Comparison of ENCODE assay signal across 40 cellular contexts in genomic region chr11:44049832-44050231, GRCh38. TPM values are rescaled to one million over a fixed set of nuclear protein-coding genes. Genes with fewer than 3 reads are reported as not detected.
"Had no signal": no experiment of that assay in that cellular context is flagged by ENCODE, and none has a peak within 500 bp of the region (broad histone marks: within the 10 kb centered on the region; RNA-seq: fewer than 3 reads in every experiment).

No MANE protein-coding gene starts in this region.

- H3K9me3 Mint-ChIP-seq: activated CD4-positive, alpha-beta memory T cell treated with anti-CD3 and anti-CD28 coated beads, Interleukin-2, amount 10 ng/mL, durations not matched to agents 7 days and 5 days; activated CD4-positive, alpha-beta T cell treated with anti-CD3 and anti-CD28 coated beads, Interleukin-2, amount 10 ng/mL, durations not matched to agents 7 days and 5 days; activated naive CD4-positive, alpha-beta T cell treated with anti-CD3 and anti-CD28 coated beads, Interleukin-2, amount 10 ng/mL, durations not matched to agents 7 days and 5 days; activated naive CD4-positive, alpha-beta T cell treated with anti-CD3 and anti-CD28 coated beads, Interleukin-2, amount 50 U/mL, for 24 hours; activated naive CD8-positive, alpha-beta T cell treated with anti-CD3 and anti-CD28 coated beads, Interleukin-2, amount 10 ng/mL, durations not matched to agents 7 days and 5 days; activated naive CD8-positive, alpha-beta T cell treated with anti-CD3 and anti-CD28 coated beads, Interleukin-2, amount 50 U/mL, for 24 hours; activated T-cell treated with anti-CD3 and anti-CD28 coated beads, Interleukin-2, amount 50 U/mL, for 24 hours; activated T-helper 2 cell treated with anti-CD3 and anti-CD28 coated beads, Interferon-gamma antibody, Interleukin-2, Interleukin-4, amounts not matched to agents 10 μg/mL and 5 μg/mL and 100 μg/mL, durations not matched to agents 14 hours and 24 hours and 36 hours; central memory CD8-positive, alpha-beta T cell; T-helper 1 cell treated with Interleukin-12 subunit alpha and Interleukin-12 subunit beta and Interleukin-4 antibody, amounts not matched to agents 30 μg/mL and 1 μg/mL, for 36 hours; T-helper 2 cell treated with Interferon-gamma antibody and Interleukin-4, amounts not matched to agents 5 μg/mL and 100 μg/mL, for 36 hours; WTC11 had no signal

- H3K36me3 Mint-ChIP-seq: activated CD8-positive, alpha-beta memory T cell treated with anti-CD3 and anti-CD28 coated beads, Interleukin-2, amount 10 ng/mL, durations not matched to agents 7 days and 5 days; activated naive CD4-positive, alpha-beta T cell treated with anti-CD3 and anti-CD28 coated beads, Interleukin-2, amount 10 ng/mL, durations not matched to agents 7 days and 5 days; activated naive CD4-positive, alpha-beta T cell treated with anti-CD3 and anti-CD28 coated beads, Interleukin-2, amount 50 U/mL, for 24 hours; activated naive CD8-positive, alpha-beta T cell; activated naive CD8-positive, alpha-beta T cell treated with anti-CD3 and anti-CD28 coated beads, Interleukin-2, amount 10 ng/mL, durations not matched to agents 7 days and 5 days; brain; WTC11 had no signal

- ATAC-seq: activated CD4-positive, alpha-beta T cell treated with anti-CD3 and anti-CD28 coated beads for 36 hours; activated CD4-positive, CD25-positive, alpha-beta regulatory T cell treated with anti-CD3 and anti-CD28 coated beads, Interleukin-2, amount 50 U/mL, for 24 hours; activated CD8-positive, alpha-beta memory T cell treated with anti-CD3 and anti-CD28 coated beads, Interleukin-2, amount 10 ng/mL, durations not matched to agents 7 days and 5 days; activated CD8-positive, alpha-beta T cell treated with anti-CD3 and anti-CD28 coated beads, Interleukin-2, amount 10 ng/mL, durations not matched to agents 7 days and 5 days; activated naive CD8-positive, alpha-beta T cell treated with anti-CD3 and anti-CD28 coated beads, Interleukin-2, amount 50 U/mL, for 24 hours; WTC11 had no signal

- DNase-seq: activated CD4-positive, alpha-beta memory T cell treated with anti-CD3 and anti-CD28 coated beads, Interleukin-2, amount 10 ng/mL, durations not matched to agents 7 days and 5 days; activated CD4-positive, alpha-beta T cell treated with anti-CD3 and anti-CD28 coated beads for 1 hour; activated CD4-positive, alpha-beta T cell treated with anti-CD3 and anti-CD28 coated beads for 36 hours; activated CD4-positive, alpha-beta T cell treated with anti-CD3 and anti-CD28 coated beads for 48 hours; activated CD4-positive, alpha-beta T cell treated with anti-CD3 and anti-CD28 coated beads, Interleukin-2, amount 10 ng/mL, durations not matched to agents 7 days and 5 days; activated CD4-positive, alpha-beta T cell treated with anti-CD3 and anti-CD28 coated beads, Interleukin-2, amount 50 U/mL, for 48 hours; activated CD4-positive, CD25-positive, alpha-beta regulatory T cell; activated CD8-positive, alpha-beta memory T cell treated with anti-CD3 and anti-CD28 coated beads for 24 hours; activated CD8-positive, alpha-beta memory T cell treated with anti-CD3 and anti-CD28 coated beads, Interleukin-2, amount 10 ng/mL, durations not matched to agents 7 days and 5 days; activated CD8-positive, alpha-beta memory T cell treated with anti-CD3 and anti-CD28 coated beads, Interleukin-2, amount 50 U/mL, for 48 hours; activated CD8-positive, alpha-beta T cell treated with anti-CD3 and anti-CD28 coated beads, Interleukin-2, amount 10 ng/mL, durations not matched to agents 7 days and 5 days; activated gamma-delta T cell; activated naive CD4-positive, alpha-beta T cell treated with anti-CD3 and anti-CD28 coated beads, Interleukin-2, amount 10 ng/mL, durations not matched to agents 7 days and 5 days; activated naive CD4-positive, alpha-beta T cell treated with Interleukin-2 at 50 U/mL for 16 hours; activated naive CD8-positive, alpha-beta T cell treated with anti-CD3 and anti-CD28 coated beads, Interleukin-2, amount 10 ng/mL, durations not matched to agents 7 days and 5 days; activated naive CD8-positive, alpha-beta T cell treated with anti-CD3 and anti-CD28 coated beads, Interleukin-2, amount 50 U/mL, for 24 hours; activated T-cell treated with anti-CD3 and anti-CD28 coated beads, Interleukin-2, amount 50 U/mL, for 24 hours; activated T-cell treated with anti-CD3 and anti-CD28 coated beads, Interleukin-2, amount 50 U/mL, for 48 hours; amygdala; anterior cingulate cortex; caudate nucleus; cerebellar nuclear complex; SW 1271; T-helper 1 cell; T-helper 2 cell; T-helper 9 cell had no signal

- H3K27ac Mint-ChIP-seq: activated CD4-positive, alpha-beta memory T cell treated with anti-CD3 and anti-CD28 coated beads, Interleukin-2, amount 10 ng/mL, durations not matched to agents 7 days and 5 days; activated CD4-positive, alpha-beta T cell treated with anti-CD3 and anti-CD28 coated beads for 36 hours; activated CD4-positive, alpha-beta T cell treated with anti-CD3 and anti-CD28 coated beads, Interleukin-2, amount 10 ng/mL, durations not matched to agents 7 days and 5 days; activated CD8-positive, alpha-beta memory T cell treated with anti-CD3 and anti-CD28 coated beads, Interleukin-2, amount 10 ng/mL, durations not matched to agents 7 days and 5 days; activated CD8-positive, alpha-beta T cell treated with anti-CD3 and anti-CD28 coated beads, Interleukin-2, amount 10 ng/mL, durations not matched to agents 7 days and 5 days; activated naive CD4-positive, alpha-beta T cell treated with anti-CD3 and anti-CD28 coated beads, Interleukin-2, amount 10 ng/mL, durations not matched to agents 7 days and 5 days; activated naive CD4-positive, alpha-beta T cell treated with anti-CD3 and anti-CD28 coated beads, Interleukin-2, amount 50 U/mL, for 24 hours; activated naive CD8-positive, alpha-beta T cell; activated naive CD8-positive, alpha-beta T cell treated with anti-CD3 and anti-CD28 coated beads, Interleukin-2, amount 10 ng/mL, durations not matched to agents 7 days and 5 days; activated naive CD8-positive, alpha-beta T cell treated with anti-CD3 and anti-CD28 coated beads, Interleukin-2, amount 50 U/mL, for 24 hours; activated T-cell treated with anti-CD3 and anti-CD28 coated beads, Interleukin-2, amount 50 U/mL, for 24 hours; activated T-helper 2 cell treated with anti-CD3 and anti-CD28 coated beads, Interferon-gamma antibody, Interleukin-2, Interleukin-4, amounts not matched to agents 10 μg/mL and 5 μg/mL and 100 μg/mL, durations not matched to agents 14 hours and 24 hours and 36 hours; brain; T-helper 1 cell treated with Interleukin-12 subunit alpha and Interleukin-12 subunit beta and Interleukin-4 antibody, amounts not matched to agents 30 μg/mL and 1 μg/mL, for 36 hours; T-helper 2 cell treated with Interferon-gamma antibody and Interleukin-4, amounts not matched to agents 5 μg/mL and 100 μg/mL, for 36 hours; WTC11 had no signal

- H3K4me3 Mint-ChIP-seq: activated CD4-positive, alpha-beta memory T cell treated with anti-CD3 and anti-CD28 coated beads, Interleukin-2, amount 10 ng/mL, durations not matched to agents 7 days and 5 days; activated CD4-positive, alpha-beta T cell treated with anti-CD3 and anti-CD28 coated beads for 36 hours; activated CD4-positive, alpha-beta T cell treated with anti-CD3 and anti-CD28 coated beads, Interleukin-2, amount 10 ng/mL, durations not matched to agents 7 days and 5 days; activated CD8-positive, alpha-beta memory T cell treated with anti-CD3 and anti-CD28 coated beads, Interleukin-2, amount 10 ng/mL, durations not matched to agents 7 days and 5 days; activated CD8-positive, alpha-beta T cell treated with anti-CD3 and anti-CD28 coated beads, Interleukin-2, amount 10 ng/mL, durations not matched to agents 7 days and 5 days; activated naive CD4-positive, alpha-beta T cell treated with anti-CD3 and anti-CD28 coated beads, Interleukin-2, amount 10 ng/mL, durations not matched to agents 7 days and 5 days; activated naive CD4-positive, alpha-beta T cell treated with anti-CD3 and anti-CD28 coated beads, Interleukin-2, amount 50 U/mL, for 24 hours; activated naive CD8-positive, alpha-beta T cell; activated naive CD8-positive, alpha-beta T cell treated with anti-CD3 and anti-CD28 coated beads, Interleukin-2, amount 10 ng/mL, durations not matched to agents 7 days and 5 days; activated naive CD8-positive, alpha-beta T cell treated with anti-CD3 and anti-CD28 coated beads, Interleukin-2, amount 50 U/mL, for 24 hours; activated T-cell treated with anti-CD3 and anti-CD28 coated beads, Interleukin-2, amount 50 U/mL, for 24 hours; brain; central memory CD8-positive, alpha-beta T cell; T-helper 1 cell treated with Interleukin-12 subunit alpha and Interleukin-12 subunit beta and Interleukin-4 antibody, amounts not matched to agents 30 μg/mL and 1 μg/mL, for 36 hours; T-helper 2 cell treated with Interferon-gamma antibody and Interleukin-4, amounts not matched to agents 5 μg/mL and 100 μg/mL, for 36 hours; WTC11 had no signal

- H3K4me3 ChIP-seq: ascending aorta, cardiac muscle cell had no signal

- H3K9me3 ChIP-seq: ascending aorta had no signal

- H3K4me1 Mint-ChIP-seq: activated CD4-positive, alpha-beta memory T cell treated with anti-CD3 and anti-CD28 coated beads, Interleukin-2, amount 10 ng/mL, durations not matched to agents 7 days and 5 days; activated CD4-positive, alpha-beta T cell treated with anti-CD3 and anti-CD28 coated beads for 36 hours; activated CD4-positive, alpha-beta T cell treated with anti-CD3 and anti-CD28 coated beads, Interleukin-2, amount 10 ng/mL, durations not matched to agents 7 days and 5 days; activated CD8-positive, alpha-beta memory T cell treated with anti-CD3 and anti-CD28 coated beads, Interleukin-2, amount 10 ng/mL, durations not matched to agents 7 days and 5 days; activated naive CD4-positive, alpha-beta T cell treated with anti-CD3 and anti-CD28 coated beads, Interleukin-2, amount 10 ng/mL, durations not matched to agents 7 days and 5 days; activated naive CD4-positive, alpha-beta T cell treated with anti-CD3 and anti-CD28 coated beads, Interleukin-2, amount 50 U/mL, for 24 hours; activated naive CD8-positive, alpha-beta T cell treated with anti-CD3 and anti-CD28 coated beads, Interleukin-2, amount 10 ng/mL, durations not matched to agents 7 days and 5 days; activated naive CD8-positive, alpha-beta T cell treated with anti-CD3 and anti-CD28 coated beads, Interleukin-2, amount 50 U/mL, for 24 hours; brain; central memory CD8-positive, alpha-beta T cell; WTC11 had no signal

- H3K36me3 ChIP-seq: ascending aorta, cardiac muscle cell, WERI-Rb-1 had no signal

- H3K27ac ChIP-seq: ascending aorta, cardiac muscle cell, WERI-Rb-1 had no signal

- H3K27me3 ChIP-seq: ascending aorta had no signal

- H3K27me3 Mint-ChIP-seq: activated CD4-positive, alpha-beta T cell treated with anti-CD3 and anti-CD28 coated beads, Interleukin-2, amount 10 ng/mL, durations not matched to agents 7 days and 5 days; activated naive CD4-positive, alpha-beta T cell treated with anti-CD3 and anti-CD28 coated beads, Interleukin-2, amount 50 U/mL, for 24 hours; activated naive CD8-positive, alpha-beta T cell treated with anti-CD3 and anti-CD28 coated beads, Interleukin-2, amount 10 ng/mL, durations not matched to agents 7 days and 5 days; central memory CD8-positive, alpha-beta T cell had no signal

- H3K4me1 ChIP-seq: ascending aorta had no signal

RNA-seq across cellular contexts. Expression of gene ACCSL, which starts 2.1 kb away (rescaled TPM):
- total RNA-seq: activated CD4-positive, alpha-beta memory T cell treated with anti-CD3 and anti-CD28 coated beads, Interleukin-2, amount 10 ng/mL, durations not matched to agents 7 days and 5 days; activated CD4-positive, alpha-beta T cell treated with anti-CD3 and anti-CD28 coated beads for 36 hours; activated CD4-positive, alpha-beta T cell treated with anti-CD3 and anti-CD28 coated beads, Interleukin-2, amount 10 ng/mL, durations not matched to agents 7 days and 5 days; activated CD8-positive, alpha-beta memory T cell treated with anti-CD3 and anti-CD28 coated beads, Interleukin-2, amount 10 ng/mL, durations not matched to agents 7 days and 5 days; activated CD8-positive, alpha-beta T cell treated with anti-CD3 and anti-CD28 coated beads, Interleukin-2, amount 10 ng/mL, durations not matched to agents 7 days and 5 days; activated naive CD8-positive, alpha-beta T cell treated with anti-CD3 and anti-CD28 coated beads, Interleukin-2, amount 10 ng/mL, durations not matched to agents 7 days and 5 days; activated T-helper 2 cell treated with anti-CD3 and anti-CD28 coated beads, Interferon-gamma antibody, Interleukin-2, Interleukin-4, amounts not matched to agents 10 μg/mL and 5 μg/mL and 100 μg/mL, durations not matched to agents 14 hours and 24 hours and 36 hours; ascending aorta; bronchial epithelial cell; cardiac muscle cell; WTC11 had no signal
- polyA plus RNA-seq: adipose tissue, cardiac muscle cell had no signal
